26 cellular contexts compared by ENCODE assay signal in genomic region chr3:3772338-3772737, GRCh38. TPM values are rescaled to one million over a fixed set of nuclear protein-coding genes. Genes with fewer than 3 reads are reported as not detected.
"Had no signal": no experiment of that assay in that cellular context is flagged by ENCODE, and none has a peak within 500 bp of the region (broad histone marks: within the 10 kb centered on the region; RNA-seq: fewer than 3 reads in every experiment).

No MANE protein-coding gene starts in this region.

- FAIRE-seq: endometrium, islet of Langerhans, keratinocyte had no signal

- DNase-seq: colonic mucosa; cortex of kidney; effector CD8-positive, alpha-beta T cell; effector memory CD8-positive, alpha-beta T cell; endodermal cell; erythroblast; esophagus squamous epithelium; foreskin fibroblast; foreskin melanocyte; gastrocnemius medialis; left cardiac atrium; left lung; lower lobe of right lung; mesenchymal stem cell; mucosa of descending colon; naive B cell had no signal

- ATAC-seq: effector memory CD8-positive, alpha-beta T cell; esophagus mucosa; gastrocnemius medialis; heart right ventricle; left cardiac atrium; left lung; left ventricle myocardium superior; lower lobe of right lung; mucosa of descending colon had no signal

- H3K36me3 ChIP-seq: colonic mucosa, esophagus squamous epithelium, lower lobe of right lung had no signal

- H3K9me3 ChIP-seq: colonic mucosa, gastrocnemius medialis had no signal

- H3K4me3 ChIP-seq: colonic mucosa, esophagus squamous epithelium, gastrocnemius medialis, heart right ventricle, left lung, lower lobe of right lung, mucosa of descending colon had no signal

- H3K4me1 ChIP-seq: colonic mucosa, esophagus squamous epithelium, gastrocnemius medialis, heart right ventricle, left lung, lower lobe of right lung had no signal

- H3K27me3 ChIP-seq: colonic mucosa, esophagus squamous epithelium, gastrocnemius medialis, heart right ventricle, left lung had no signal

- H3K27ac ChIP-seq: colonic mucosa, epithelial cell of prostate, esophagus squamous epithelium, gastrocnemius medialis, heart right ventricle, left lung, lower lobe of right lung had no signal

RNA-seq across cellular contexts. Expression of gene LRRN1, which starts 26.9 kb away (rescaled TPM):
- total RNA-seq: dermis microvascular lymphatic vessel endothelial cell, glomerular endothelial cell, lung microvascular endothelial cell had no signal
